ENCODE assay signal across 7 cellular contexts in genomic region chr7:44122529-44122928, GRCh38. TPM values are rescaled to one million over a fixed set of nuclear protein-coding genes. Genes with fewer than 3 reads are reported as not detected.
DNase-seq lines count a peak whose midpoint lies in the region; ATAC-seq and TF ChIP-seq lines count a peak whose summit lies in the region.

No MANE protein-coding gene starts in this region.

- H3K14ac ChIP-seq in H9 (ENCODE audit: insufficient read depth, low read length) = no peak overlapping the region

- H3K9me3 Mint-ChIP-seq in H9 = peaks cover 6% of the 10 kb centered on the region in 2 experiments

- H3K18ac ChIP-seq in H9 (ENCODE audit: insufficient read length, low read depth, low read length) = no peak overlapping the region

- H3K79me2 ChIP-seq in H9 (ENCODE audit: insufficient read depth, low read length) = no peaks in the 10 kb centered on the region; the same call in 1 of the 2 replicates

- H3K23ac ChIP-seq in H9 (ENCODE audit: insufficient read length, low read depth, low read length) = no peak overlapping the region

- H3K4me3 ChIP-seq in gastroesophageal sphincter (peak overlapping the region; percentile 80 to 84), skeletal muscle tissue (ENCODE audit: low read length in 3 of 3) (peak overlapping the region; percentile 82 to 90 (median 82))

- H2BK12ac ChIP-seq in H9 (ENCODE audit: insufficient read length, low read depth, low read length) = no peak overlapping the region

- H3K4me3 Mint-ChIP-seq in H9 = peak overlapping the region; percentile 70 to 86
- peak overlapping the region; percentile 96 for H3K4me3 Mint-ChIP-seq in T-helper 17 cell

- no peak overlapping the region for H3K56ac ChIP-seq in H9 (ENCODE audit: insufficient read length, low read depth, low read length)

- no peaks in the 10 kb centered on the region for H3K9me3 ChIP-seq in H9 (ENCODE audit: control insufficient read depth, low read depth, low read length)
- no peaks in the 10 kb centered on the region for H3K9me3 ChIP-seq in T-helper 17 cell (ENCODE audit: control insufficient read depth, low read length, poor library complexity, severe bottlenecking)
- no peaks in the 10 kb centered on the region for H3K9me3 ChIP-seq in gastroesophageal sphincter
- no peaks in the 10 kb centered on the region for H3K9me3 ChIP-seq in skeletal muscle tissue (ENCODE audit: control insufficient read depth in 3 of 3, low read length in 3 of 3)

- no peaks in the 10 kb centered on the region for H4K20me1 ChIP-seq in H9 (ENCODE audit: control insufficient read depth, insufficient read depth, insufficient read length)

- ATAC-seq in T-helper 17 cell (no peak), gastroesophageal sphincter (no peak)

- H2BK120ac ChIP-seq in H9 (ENCODE audit: low read depth, low read length, poor library complexity, severe bottlenecking) = no peak overlapping the region

- H3K9ac ChIP-seq in H9 (ENCODE audit: extremely low read depth, insufficient read length, low read length) (peak overlapping the region; percentile 81), skeletal muscle tissue (ENCODE audit: low read depth in 1 of 3, low read length in 3 of 3) (peak overlapping the region; percentile 73 to 86 (median 74))

- no peak for TF ChIP-seq POLR2A in gastroesophageal sphincter (IDR thresholded peaks at IDR 0.05)

- H2BK20ac ChIP-seq in H9 (ENCODE audit: low read depth, low read length, poor library complexity, severe bottlenecking) = no peak overlapping the region

- no peak for DNase-seq in H9
- DNase-seq in T-helper 17 cell = no peak
- no peak for DNase-seq in midbrain (lab: John Stamatoyannopoulos, UW)
- no peak for DNase-seq in activated CD8-positive, alpha-beta memory T cell treated with anti-CD3 and anti-CD28 coated beads, Interleukin-2, amount 50 U/mL, for 48 hours
- DNase-seq in central memory CD4-positive, alpha-beta T cell = no peak

- no peak overlapping the region for H4K91ac ChIP-seq in H9 (ENCODE audit: insufficient read length, low read depth, low read length)

- H3T11ph ChIP-seq in H9 (ENCODE audit: low read length) = no peak overlapping the region

- no peak overlapping the region for H4K8ac ChIP-seq in H9 (replicated peaks; ENCODE audit: insufficient read length, low read depth, low read length)

- peaks cover 0 to 42% of the 10 kb centered on the region in 2 donors for H3K36me3 ChIP-seq in gastroesophageal sphincter
- H3K36me3 ChIP-seq in skeletal muscle tissue (ENCODE audit: control insufficient read depth in 3 of 3, insufficient read depth in 3 of 3, low read length in 3 of 3) = peaks cover 17 to 19% (median 18%) of the 10 kb centered on the region in 3 donors

- no CpG with 5 or more reads among the region's 1 CpG for whole genome bisulfite sequencing in H9 (ENCODE audit: extremely low coverage, insufficient read length, low lambda C conversion rate)
- 25 to 69% methylated on average over 1 of the region's 1 CpG for WGBS in gastroesophageal sphincter (ENCODE audit: low coverage in 1 of 2), 2 donors

- H3K27ac ChIP-seq in H9 (ENCODE audit: insufficient read length, low read depth, low read length) (no peak overlapping the region), gastroesophageal sphincter (peak overlapping the region; percentile 84 to 94 (median 92)), skeletal muscle tissue (ENCODE audit: low read depth, low read length) (peak overlapping the region; percentile 85)

- no peak for TF ChIP-seq EP300 in gastroesophageal sphincter (IDR thresholded peaks at IDR 0.05)

- H3K27ac Mint-ChIP-seq in H9 = no peak overlapping the region; a peak in 1 of 7 replicates
- peak overlapping the region; percentile 90 for H3K27ac Mint-ChIP-seq in T-helper 17 cell

- H3K4me1 Mint-ChIP-seq in H9 (peaks cover 10 to 12% of the 10 kb centered on the region in 2 experiments), T-helper 17 cell (peaks cover 14% of the 10 kb centered on the region)

- no peaks in the 10 kb centered on the region for H3K27me3 ChIP-seq in H9 (ENCODE audit: insufficient read depth, low read length)
- H3K27me3 ChIP-seq in gastroesophageal sphincter = no peaks in the 10 kb centered on the region
- H3K27me3 ChIP-seq in skeletal muscle tissue (ENCODE audit: control insufficient read depth in 3 of 3, insufficient read depth in 3 of 3, low read length in 3 of 3) = no peaks in the 10 kb centered on the region

- no peak overlapping the region for H2BK5ac ChIP-seq in H9 (ENCODE audit: insufficient read length, low read length)

- no peak for TF ChIP-seq CTCF in H9 (conservative IDR thresholded peaks at IDR 0.05)
- no peak for TF ChIP-seq CTCF in gastroesophageal sphincter (IDR thresholded peaks at IDR 0.05)

- H2AFZ ChIP-seq in H9 (ENCODE audit: low read length) = no peak overlapping the region

- H2BK15ac ChIP-seq in H9 (ENCODE audit: low read depth, low read length) = no peak overlapping the region

- H2AK5ac ChIP-seq in H9 (ENCODE audit: insufficient read length, low read length) = no peak overlapping the region

- peaks cover 26 to 51% (median 41%) of the 10 kb centered on the region in 3 experiments for H3K36me3 Mint-ChIP-seq in H9 (ENCODE audit: insufficient read depth in 1 of 3, low read depth in 3 of 3)
- no peaks in the 10 kb centered on the region for H3K36me3 Mint-ChIP-seq in T-helper 17 cell (ENCODE audit: low read depth)

- H3K79me1 ChIP-seq in H9 (ENCODE audit: insufficient read depth, low read depth, low read length, poor library complexity, severe bottlenecking) = peaks cover 2% of the 10 kb centered on the region

- H4K5ac ChIP-seq in H9 (ENCODE audit: insufficient read length, low read depth, low read length) = no peak overlapping the region

- peak overlapping the region; percentile 99 for H3K4me2 ChIP-seq in H9 (ENCODE audit: insufficient read depth, insufficient read length, low read length)

- H3K23me2 ChIP-seq in H9 (ENCODE audit: insufficient read length, low read depth, low read length, poor library complexity, severe bottlenecking) = peaks cover 11% of the 10 kb centered on the region

- no peak overlapping the region for H3K4ac ChIP-seq in H9 (ENCODE audit: low read depth, low read length)

- H3K4me1 ChIP-seq in H9 (ENCODE audit: insufficient read depth, low read length) (no peaks in the 10 kb centered on the region), gastroesophageal sphincter (peaks cover 5 to 56% (median 13%) of the 10 kb centered on the region in 3 donors), skeletal muscle tissue (ENCODE audit: control insufficient read depth in 3 of 3, insufficient read depth in 3 of 3, low read length in 3 of 3) (peaks cover 27 to 39% (median 33%) of the 10 kb centered on the region in 3 donors)

- H3K27me3 Mint-ChIP-seq in H9 (ENCODE audit: low read depth) (peaks cover 27% of the 10 kb centered on the region), T-helper 17 cell (no peaks in the 10 kb centered on the region)

RNA-seq across cellular contexts. Expression of gene POLD2, which starts 0.8 kb away (rescaled TPM):
- total RNA-seq in H9 (2021) (126 and 131 TPM in 2 replicates), T-helper 17 cell (10 to 100 TPM; 46.3 to 53.3 TPM), gastroesophageal sphincter (10 to 100 TPM; 45.3 to 52.6 (median 50.8) TPM), skeletal muscle tissue (64.7 TPM)

RNA-seq across cellular contexts. Expression of gene AEBP1, which starts 18.4 kb away (rescaled TPM):
- total RNA-seq in H9 (2021) = 49.1 and 49.3 TPM in 2 replicates
- 1 to 10 TPM; 1.1 to 4.2 TPM for total RNA-seq in T-helper 17 cell
- total RNA-seq in gastroesophageal sphincter = 100 to 1,000 TPM; 101 to 248 (median 171) TPM
- 32.4 TPM for total RNA-seq in skeletal muscle tissue

RNA-seq across cellular contexts. Expression of gene MYL7, which starts 18.6 kb away (rescaled TPM):
- 4.9 and 5.7 TPM in 2 replicates for total RNA-seq in H9 (2021)
- total RNA-seq in T-helper 17 cell = not detected
- total RNA-seq in gastroesophageal sphincter = not detected
- total RNA-seq in skeletal muscle tissue = 21.4 TPM

RNA-seq across cellular contexts. Expression of gene POLM, which starts 40.2 kb away (rescaled TPM):
- total RNA-seq in H9 (2021) = 18.7 and 24.5 TPM in 2 replicates
- total RNA-seq in T-helper 17 cell = 10 to 100 TPM; 27.2 to 29.7 TPM
- total RNA-seq in gastroesophageal sphincter = 10 to 100 TPM; 28.1 to 55.1 (median 32.4) TPM
- total RNA-seq in skeletal muscle tissue = 12.5 TPM

RNA-seq across cellular contexts. Expression of gene PGAM2, which starts 57.2 kb away (rescaled TPM):
- total RNA-seq in H9 (2021) (5.6 and 8.7 TPM in 2 replicates), T-helper 17 cell (under 1 TPM in 1 of 2 donors, not detected in 1; 0.92 TPM), gastroesophageal sphincter (1 to 10 TPM in 2 of 4 donors, not detected in 2; 3.2 to 3.9 TPM), skeletal muscle tissue (618 TPM)
